ENCODE assay signal across 22 cellular contexts in genomic region chr6:69622924-69623323, GRCh38.
"Had no signal": no experiment of that assay in that cellular context is flagged by ENCODE, and none has a peak within 500 bp of the region (broad histone marks: within the 10 kb centered on the region; RNA-seq: fewer than 3 reads in every experiment).

No MANE protein-coding gene starts in this region.

- H3K4me3 Mint-ChIP-seq: activated CD4-positive, alpha-beta T cell treated with anti-CD3 and anti-CD28 coated beads, Interleukin-2, amount 10 ng/mL, durations not matched to agents 7 days and 5 days; activated CD8-positive, alpha-beta T cell treated with anti-CD3 and anti-CD28 coated beads, Interleukin-2, amount 10 ng/mL, durations not matched to agents 7 days and 5 days; activated T-cell treated with anti-CD3 and anti-CD28 coated beads, Interleukin-2, amount 50 U/mL, for 24 hours; brain; immature natural killer cell; stimulated activated naive B cell treated with anti-CD40 and anti-IgM and Interleukin-4, amounts not matched to agents 10 μg/mL and 1 μg/mL and 100 μg/mL, for 72 hours had no signal

- H3K9me3 Mint-ChIP-seq: activated T-cell treated with anti-CD3 and anti-CD28 coated beads, Interleukin-2, amount 50 U/mL, for 24 hours; activated T-helper 2 cell treated with anti-CD3 and anti-CD28 coated beads, Interferon-gamma antibody, Interleukin-2, Interleukin-4, amounts not matched to agents 10 μg/mL and 5 μg/mL and 100 μg/mL, durations not matched to agents 14 hours and 24 hours and 36 hours; brain had no signal

- H3K27ac ChIP-seq: dorsolateral prefrontal cortex, left ventricle myocardium inferior, ovary, sigmoid colon, spleen, upper lobe of right lung had no signal

- DNase-seq: activated CD4-positive, alpha-beta T cell treated with anti-CD3 and anti-CD28 coated beads, Interleukin-2, amount 10 ng/mL, durations not matched to agents 7 days and 5 days; activated CD8-positive, alpha-beta T cell treated with anti-CD3 and anti-CD28 coated beads, Interleukin-2, amount 10 ng/mL, durations not matched to agents 7 days and 5 days; activated naive CD4-positive, alpha-beta T cell treated with Interleukin-2 at 50 U/mL for 16 hours; activated T-cell treated with anti-CD3 and anti-CD28 coated beads, Interleukin-2, amount 50 U/mL, for 24 hours; anterior cingulate cortex; caudate nucleus; dorsolateral prefrontal cortex; foreskin melanocyte; hypothalamus; immature natural killer cell; kidney glomerular epithelial cell; left ventricle myocardium inferior; mammary epithelial cell; ovary; sigmoid colon; spleen; stimulated activated naive B cell treated with anti-CD40 and anti-IgM and Interleukin-4, amounts not matched to agents 10 μg/mL and 1 μg/mL and 100 μg/mL, for 72 hours; T1000; upper lobe of right lung had no signal

- H3K4me1 ChIP-seq: left ventricle myocardium inferior, sigmoid colon, spleen, upper lobe of right lung had no signal

- H3K27me3 ChIP-seq: dorsolateral prefrontal cortex, ovary, sigmoid colon, spleen, upper lobe of right lung had no signal

- H3K36me3 Mint-ChIP-seq: brain; immature natural killer cell; stimulated activated naive B cell treated with anti-CD40 and anti-IgM and Interleukin-4, amounts not matched to agents 10 μg/mL and 1 μg/mL and 100 μg/mL, for 72 hours had no signal

- ATAC-seq: activated CD4-positive, CD25-positive, alpha-beta regulatory T cell treated with anti-CD3 and anti-CD28 coated beads, Interleukin-2, amount 50 U/mL, for 24 hours; activated CD8-positive, alpha-beta T cell treated with anti-CD3 and anti-CD28 coated beads, Interleukin-2, amount 10 ng/mL, durations not matched to agents 7 days and 5 days; stimulated activated naive B cell treated with anti-CD40 and anti-IgM and Interleukin-4, amounts not matched to agents 10 μg/mL and 1 μg/mL and 100 μg/mL, for 72 hours; upper lobe of right lung had no signal

- H3K27ac Mint-ChIP-seq: activated CD4-positive, alpha-beta T cell treated with anti-CD3 and anti-CD28 coated beads, Interleukin-2, amount 10 ng/mL, durations not matched to agents 7 days and 5 days; activated CD8-positive, alpha-beta T cell treated with anti-CD3 and anti-CD28 coated beads, Interleukin-2, amount 10 ng/mL, durations not matched to agents 7 days and 5 days; activated T-cell treated with anti-CD3 and anti-CD28 coated beads, Interleukin-2, amount 50 U/mL, for 24 hours; activated T-helper 2 cell treated with anti-CD3 and anti-CD28 coated beads, Interferon-gamma antibody, Interleukin-2, Interleukin-4, amounts not matched to agents 10 μg/mL and 5 μg/mL and 100 μg/mL, durations not matched to agents 14 hours and 24 hours and 36 hours; immature natural killer cell; stimulated activated naive B cell treated with anti-CD40 and anti-IgM and Interleukin-4, amounts not matched to agents 10 μg/mL and 1 μg/mL and 100 μg/mL, for 72 hours had no signal

- H3K9me3 ChIP-seq: left ventricle myocardium inferior, ovary, sigmoid colon, spleen, upper lobe of right lung had no signal

- H3K4me3 ChIP-seq: dorsolateral prefrontal cortex, left ventricle myocardium inferior, ovary, sigmoid colon, spleen, upper lobe of right lung had no signal

- H3K36me3 ChIP-seq: left ventricle myocardium inferior, ovary, sigmoid colon, spleen, upper lobe of right lung had no signal

- H3K4me1 Mint-ChIP-seq: activated CD4-positive, alpha-beta T cell treated with anti-CD3 and anti-CD28 coated beads, Interleukin-2, amount 10 ng/mL, durations not matched to agents 7 days and 5 days; immature natural killer cell; stimulated activated naive B cell treated with anti-CD40 and anti-IgM and Interleukin-4, amounts not matched to agents 10 μg/mL and 1 μg/mL and 100 μg/mL, for 72 hours had no signal
